In genomic region chr17:61149106-61149505, GRCh38 we compare ENCODE assay signal across 18 cellular contexts.
DNase-seq lines count a peak whose midpoint lies in the region; ATAC-seq, FAIRE-seq and TF ChIP-seq lines count a peak whose summit lies in the region.
"Had no signal": no experiment of that assay in that cellular context is flagged by ENCODE, and none has a peak within 500 bp of the region (broad histone marks: within the 10 kb centered on the region; RNA-seq: fewer than 3 reads in every experiment).

No MANE protein-coding gene starts in this region.

- H3K27me3 Mint-ChIP-seq in glutamatergic neuron (ENCODE audit: unreplicated experiment) (peaks cover 3% of the 10 kb centered on the region), type B pancreatic cell (no peaks in the 10 kb centered on the region)
- no peaks in the 10 kb centered on the region for H3K27me3 Mint-ChIP-seq in CD4-positive, alpha-beta T cell
- H3K27me3 Mint-ChIP-seq: CD4-positive, CD25-positive, alpha-beta regulatory T cell had no signal

- H2AFZ ChIP-seq in HepG2 (ENCODE audit: low read length): no peak overlapping the region

- WGBS in HepG2 (ENCODE audit: low lambda C conversion rate): 71% methylated on average over 5 of the region's 5 CpGs
- 86% methylated on average over 5 of the region's 5 CpGs for WGBS in right lobe of liver (ENCODE audit: insufficient coverage, low coverage, low lambda C conversion rate, missing lambda C conversion rate)

- H3K9me3 ChIP-seq in HepG2 (ENCODE audit: low read length) (no peaks in the 10 kb centered on the region), right lobe of liver (no peaks in the 10 kb centered on the region), Panc1 (ENCODE audit: control insufficient read depth, insufficient read depth, low read depth, low read length) (no peaks in the 10 kb centered on the region), WERI-Rb-1 (ENCODE audit: severe bottlenecking) (peaks cover 3% of the 10 kb centered on the region)
- no peaks in the 10 kb centered on the region for H3K9me3 ChIP-seq in CD4-positive, alpha-beta T cell (ENCODE audit: control insufficient read depth, low read length)

- TF ChIP-seq POLR2A in HepG2 (IDR thresholded peaks at IDR 0.05; ENCODE audit: insufficient read depth in 1 of 2, low read depth in 2 of 2, low read length in 2 of 2): no peak
- TF ChIP-seq POLR2A in right lobe of liver (IDR thresholded peaks at IDR 0.05): no peak

- no peak for DNase-seq in HepG2 (ENCODE audit: low spot score)
- DNase-seq in right lobe of liver: no peak
- no peak for DNase-seq in Panc1 (ENCODE audit: low read depth, low spot score)
- DNase-seq in glutamatergic neuron: no peak
- no peak for DNase-seq in type B pancreatic cell (ENCODE audit: extremely low spot score, unreplicated experiment)
- DNase-seq in WERI-Rb-1: no peak
- DNase-seq in posterior cingulate gyrus: no peak
- no peak for DNase-seq in CD4-positive, alpha-beta T cell
- DNase-seq: 8988T; ACHN; CD4-positive, CD25-positive, alpha-beta regulatory T cell; DMS79; EL; H9 had no signal

- no peak overlapping the region for H3K4me2 ChIP-seq in HepG2 (ENCODE audit: low read depth, low read length)
- H3K4me2 ChIP-seq: GM23338 had no signal

- CTCF ChIA-PET in HepG2 (lab: Yijun Ruan, JAX; ENCODE audit: low intra/inter-chr PET ratio, low total read pairs): no interaction called here
- CTCF ChIA-PET in Panc1 (lab: Charles Lee): no interaction called here
- CTCF ChIA-PET in CD4-positive, alpha-beta T cell (lab: Charles Lee): no interaction called here

- H3K79me2 ChIP-seq in HepG2 (ENCODE audit: insufficient read depth, low read length): no peaks in the 10 kb centered on the region

- peaks cover 36% of the 10 kb centered on the region for H3K4me1 Mint-ChIP-seq in glutamatergic neuron (ENCODE audit: low read depth, unreplicated experiment)
- H3K4me1 Mint-ChIP-seq in type B pancreatic cell (ENCODE audit: unreplicated experiment): peaks cover 51% of the 10 kb centered on the region
- peaks cover 17% of the 10 kb centered on the region for H3K4me1 Mint-ChIP-seq in CD4-positive, alpha-beta T cell (ENCODE audit: low read depth)

- H3K4me3 ChIP-seq in HepG2 (replicated peaks in 1 of 3; ENCODE audit: insufficient read depth in 1 of 3, low read depth in 2 of 3, low read length in 3 of 3) (no peak overlapping the region), right lobe of liver (no peak overlapping the region), Panc1 (ENCODE audit: low read depth in 2 of 2, low read length in 2 of 2) (no peak overlapping the region), WERI-Rb-1 (ENCODE audit: low read depth, low read length) (no peak overlapping the region)
- H3K4me3 ChIP-seq: BLaER1 treated with 17β-estradiol and CSF1 and Interleukin-3, amounts not matched to agents 10 nM and 100 nM; GM23338 had no signal

- H3K4me1 ChIP-seq in HepG2 (ENCODE audit: insufficient read depth, low read length): peaks cover 15% of the 10 kb centered on the region
- no peaks in the 10 kb centered on the region for H3K4me1 ChIP-seq in right lobe of liver
- peaks cover 17% of the 10 kb centered on the region for H3K4me1 ChIP-seq in Panc1 (ENCODE audit: control insufficient read depth, insufficient read depth, low read length)

- TF ChIP-seq EP300 in HepG2 (IDR thresholded peaks at IDR 0.05; ENCODE audit: low read depth in 2 of 2, low read length in 2 of 2): no peak
- TF ChIP-seq EP300 in HepG2 (CRISPR knock-in tag; IDR thresholded peaks at IDR 0.05; ENCODE audit: borderline replicate concordance): no peak

- H4K20me1 ChIP-seq in HepG2 (ENCODE audit: insufficient read depth, low read length): no peaks in the 10 kb centered on the region
- H4K20me1 ChIP-seq: BLaER1 treated with 17β-estradiol and CSF1 and Interleukin-3, amounts not matched to agents 10 nM and 100 nM had no signal

- no peak for TF ChIP-seq CTCF in HepG2 (CRISPR knock-in tag; IDR thresholded peaks at IDR 0.05)
- TF ChIP-seq CTCF in right lobe of liver (IDR thresholded peaks at IDR 0.05): no peak
- no peak for TF ChIP-seq CTCF in Panc1 (IDR thresholded peaks at IDR 0.05)
- TF ChIP-seq CTCF in glutamatergic neuron (IDR thresholded peaks at IDR 0.05; ENCODE audit: partially characterized antibody, unreplicated experiment): no peak
- TF ChIP-seq CTCF in type B pancreatic cell (conservative IDR thresholded peaks at IDR 0.05): no peak
- no peak for TF ChIP-seq CTCF in WERI-Rb-1 (IDR thresholded peaks at IDR 0.05; ENCODE audit: low read depth, low read length)
- TF ChIP-seq CTCF in CD4-positive, alpha-beta T cell (IDR thresholded peaks at IDR 0.05): no peak

- BruUV-seq in HepG2 (replicated peaks; lab: Mats Ljungman, UMichigan) (no TSS peak), Panc1 (replicated peaks; lab: Mats Ljungman, UMichigan) (no TSS peak)

- H3K27me3 ChIP-seq in HepG2 (ENCODE audit: control insufficient read depth in 1 of 2, insufficient read depth in 2 of 2, low read length in 2 of 2): no peaks in the 10 kb centered on the region
- no peaks in the 10 kb centered on the region for H3K27me3 ChIP-seq in right lobe of liver
- no peaks in the 10 kb centered on the region for H3K27me3 ChIP-seq in Panc1 (ENCODE audit: control insufficient read depth, insufficient read depth, low read length)
- H3K27me3 ChIP-seq in WERI-Rb-1 (ENCODE audit: insufficient read depth, low read depth, severe bottlenecking): no peaks in the 10 kb centered on the region
- H3K27me3 ChIP-seq in CD4-positive, alpha-beta T cell (ENCODE audit: control insufficient read depth, insufficient read depth, low read length): no peaks in the 10 kb centered on the region
- H3K27me3 ChIP-seq: BLaER1 treated with 17β-estradiol and CSF1 and Interleukin-3, amounts not matched to agents 10 nM and 100 nM had no signal

- H3K36me3 ChIP-seq in HepG2 (replicated peaks in 1 of 2; ENCODE audit: control insufficient read depth in 1 of 2, insufficient read depth in 2 of 2, low read length in 2 of 2) (no peaks in the 10 kb centered on the region), right lobe of liver (no peaks in the 10 kb centered on the region), Panc1 (ENCODE audit: control insufficient read depth, insufficient read depth, low read length) (no peaks in the 10 kb centered on the region), WERI-Rb-1 (no peaks in the 10 kb centered on the region)
- H3K36me3 ChIP-seq: BLaER1 treated with 17β-estradiol and CSF1 and Interleukin-3, amounts not matched to agents 10 nM and 100 nM had no signal

- H3K9me3 Mint-ChIP-seq in glutamatergic neuron (ENCODE audit: unreplicated experiment) (peaks cover 7% of the 10 kb centered on the region), type B pancreatic cell (no peaks in the 10 kb centered on the region)
- no peaks in the 10 kb centered on the region for H3K9me3 Mint-ChIP-seq in CD4-positive, alpha-beta T cell
- H3K9me3 Mint-ChIP-seq: GM23338, H9 had no signal

- ATAC-seq in HepG2: no peak
- no peak for ATAC-seq in right lobe of liver
- ATAC-seq in Panc1: no peak
- ATAC-seq in CD4-positive, alpha-beta T cell (ENCODE audit: poor library complexity): no peak
- ATAC-seq: GM23338 had no signal

- POLR2A ChIA-PET in HepG2 (lab: Yijun Ruan, JAX) (no interaction called here), Panc1 (lab: Charles Lee) (interaction anchor here (0.6 to 0.7 kb wide), 2 partner anchors 109 to 238 kb away, joined by 3 to 15 read pairs; no protein-coding TSS in a partner anchor)
- POLR2A ChIA-PET in CD4-positive, alpha-beta T cell (lab: Charles Lee): no interaction called here

- intact Hi-C loops in HepG2 (cut with micrococcal nuclease; ENCODE audit: unreplicated experiment): no loop called here
- intact Hi-C loops in right lobe of liver (cut with DNase I): no loop called here
- intact Hi-C loops in Panc1 (cut with micrococcal nuclease; ENCODE audit: unreplicated experiment): no loop called here
- intact Hi-C loops in posterior cingulate gyrus (cut with DNase I): no loop called here
- intact Hi-C loops in CD4-positive, alpha-beta T cell (cut with DNase I, micrococcal nuclease): no loop called here

- no peak for TF ChIP-seq RAD21 in HepG2 (CRISPR knock-in tag; IDR thresholded peaks at IDR 0.05)

- in situ Hi-C loops in HepG2 (cut with HindIII; ENCODE audit: extremely low pct_ligation_motif_present, low pct_unique_long_range_greater_than_20kb): no loop called here
- in situ Hi-C loops in Panc1 (cut with HindIII; ENCODE audit: low pct_unique_long_range_greater_than_20kb, low sequenced_read_pairs): no loop called here

- H3K36me3 Mint-ChIP-seq in glutamatergic neuron (ENCODE audit: unreplicated experiment) (no peaks in the 10 kb centered on the region), type B pancreatic cell (no peaks in the 10 kb centered on the region)
- H3K36me3 Mint-ChIP-seq in CD4-positive, alpha-beta T cell (ENCODE audit: low read depth): no peaks in the 10 kb centered on the region

- H3K27ac ChIP-seq in HepG2 (ENCODE audit: extremely low read length, insufficient read depth, low read length) (no peak overlapping the region), right lobe of liver (no peak overlapping the region), Panc1 (ENCODE audit: low read length) (peak overlapping the region; percentile 52), WERI-Rb-1 (no peak overlapping the region)
- H3K27ac ChIP-seq in CD4-positive, alpha-beta T cell (ENCODE audit: low read depth, low read length): no peak overlapping the region
- H3K27ac ChIP-seq: BLaER1 treated with 17β-estradiol and CSF1 and Interleukin-3, amounts not matched to agents 10 nM and 100 nM had no signal

- FAIRE-seq in HepG2 (lab: Jason Lieb, UNC): no peak
- FAIRE-seq: G401.6, GM12891 had no signal

- H3K27ac Mint-ChIP-seq in glutamatergic neuron (ENCODE audit: unreplicated experiment): peak overlapping the region; percentile 21
- H3K27ac Mint-ChIP-seq in type B pancreatic cell: peak overlapping the region; percentile 15
- H3K27ac Mint-ChIP-seq in CD4-positive, alpha-beta T cell: no peak overlapping the region
- H3K27ac Mint-ChIP-seq: GM23338, H9 had no signal

- no peak overlapping the region for H3K9ac ChIP-seq in HepG2 (ENCODE audit: insufficient read depth, low read depth, low read length)
- H3K9ac ChIP-seq: BLaER1 treated with 17β-estradiol and CSF1 and Interleukin-3, amounts not matched to agents 10 nM and 100 nM had no signal

- H3K4me3 Mint-ChIP-seq in glutamatergic neuron (ENCODE audit: unreplicated experiment) (no peak overlapping the region), type B pancreatic cell (no peak overlapping the region)
- H3K4me3 Mint-ChIP-seq in CD4-positive, alpha-beta T cell: no peak overlapping the region
- H3K4me3 Mint-ChIP-seq: GM23338, H9 had no signal

TF ChIP-seq in HepG2, 621 proteins besides CTCF, POLR2A, EP300 and RAD21 (continues in another document):
- peak; percentile 28; the same call in 1 of the 2 replicates for TF ChIP-seq CEBPG (CRISPR knock-in tag; IDR thresholded peaks at IDR 0.05)
- no peak for TF ChIP-seq RXRB (CRISPR knock-in tag; IDR thresholded peaks at IDR 0.05; ENCODE audit: borderline replicate concordance)
- peak; percentile 93 for TF ChIP-seq CEBPB (IDR thresholded peaks at IDR 0.05; ENCODE audit: borderline replicate concordance, low read depth, low read length)
